In the genomic region with DNA sequence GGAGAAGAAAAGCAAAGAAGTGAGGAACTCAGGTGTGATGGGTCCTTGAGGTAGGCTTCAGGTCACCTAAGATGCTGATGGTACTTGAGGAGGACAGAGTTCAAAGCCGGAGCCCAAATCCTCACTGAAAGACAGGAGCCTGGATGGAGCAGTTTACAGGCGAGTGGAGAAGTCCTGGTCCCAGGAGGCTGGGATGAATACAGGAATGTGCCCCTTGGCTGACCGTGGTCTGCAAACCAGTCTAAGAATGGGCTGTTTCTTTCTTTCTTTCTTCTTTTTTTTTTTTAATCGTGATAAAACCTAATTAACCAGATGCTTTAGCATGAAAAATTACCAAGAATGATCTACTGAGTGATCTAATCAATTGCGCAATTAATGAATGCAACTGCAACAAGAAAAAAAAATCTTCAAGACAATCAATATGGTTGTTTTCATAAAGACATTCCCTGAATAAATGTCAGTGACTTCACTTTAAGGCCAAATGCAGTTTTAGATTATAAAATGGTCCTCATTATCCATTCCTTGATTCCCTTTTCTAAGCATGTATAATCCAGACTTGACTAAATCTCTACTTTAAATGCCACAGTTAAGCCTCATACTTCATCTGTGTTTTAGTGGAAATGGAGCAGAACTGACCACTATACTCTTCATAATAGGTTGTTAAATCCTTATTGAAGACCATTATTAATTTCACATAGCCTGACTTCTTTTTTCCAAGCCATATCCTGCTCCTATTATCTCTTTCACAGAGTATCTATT, we compare ENCODE assay signal across 2 cellular contexts.
TF ChIP-seq lines count a peak whose summit lies in the region.

No MANE protein-coding gene starts in this region.

TF ChIP-seq in Ishikawa, 13 proteins besides CTCF, POLR2A, EP300 and RAD21:
- TF ChIP-seq CEBPB (IDR thresholded peaks at IDR 0.05) (peak; percentile 72), FOXM1 (IDR thresholded peaks at IDR 0.05; ENCODE audit: borderline replicate concordance, low read depth) (no peak), NFIC (IDR thresholded peaks at IDR 0.05) (no peak), TEAD4 (IDR thresholded peaks at IDR 0.05) (no peak), CREB1 (IDR thresholded peaks at IDR 0.05; ENCODE audit: low read depth) (no peak)
- TF ChIP-seq, protein P1, sequence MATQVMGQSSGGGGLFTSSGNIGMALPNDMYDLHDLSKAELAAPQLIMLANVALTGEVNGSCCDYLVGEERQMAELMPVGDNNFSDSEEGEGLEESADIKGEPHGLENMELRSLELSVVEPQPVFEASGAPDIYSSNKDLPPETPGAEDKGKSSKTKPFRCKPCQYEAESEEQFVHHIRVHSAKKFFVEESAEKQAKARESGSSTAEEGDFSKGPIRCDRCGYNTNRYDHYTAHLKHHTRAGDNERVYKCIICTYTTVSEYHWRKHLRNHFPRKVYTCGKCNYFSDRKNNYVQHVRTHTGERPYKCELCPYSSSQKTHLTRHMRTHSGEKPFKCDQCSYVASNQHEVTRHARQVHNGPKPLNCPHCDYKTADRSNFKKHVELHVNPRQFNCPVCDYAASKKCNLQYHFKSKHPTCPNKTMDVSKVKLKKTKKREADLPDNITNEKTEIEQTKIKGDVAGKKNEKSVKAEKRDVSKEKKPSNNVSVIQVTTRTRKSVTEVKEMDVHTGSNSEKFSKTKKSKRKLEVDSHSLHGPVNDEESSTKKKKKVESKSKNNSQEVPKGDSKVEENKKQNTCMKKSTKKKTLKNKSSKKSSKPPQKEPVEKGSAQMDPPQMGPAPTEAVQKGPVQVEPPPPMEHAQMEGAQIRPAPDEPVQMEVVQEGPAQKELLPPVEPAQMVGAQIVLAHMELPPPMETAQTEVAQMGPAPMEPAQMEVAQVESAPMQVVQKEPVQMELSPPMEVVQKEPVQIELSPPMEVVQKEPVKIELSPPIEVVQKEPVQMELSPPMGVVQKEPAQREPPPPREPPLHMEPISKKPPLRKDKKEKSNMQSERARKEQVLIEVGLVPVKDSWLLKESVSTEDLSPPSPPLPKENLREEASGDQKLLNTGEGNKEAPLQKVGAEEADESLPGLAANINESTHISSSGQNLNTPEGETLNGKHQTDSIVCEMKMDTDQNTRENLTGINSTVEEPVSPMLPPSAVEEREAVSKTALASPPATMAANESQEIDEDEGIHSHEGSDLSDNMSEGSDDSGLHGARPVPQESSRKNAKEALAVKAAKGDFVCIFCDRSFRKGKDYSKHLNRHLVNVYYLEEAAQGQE (IDR thresholded peaks at IDR 0.05; ENCODE audit: low read depth), result no peak
- TF ChIP-seq, protein P2, sequence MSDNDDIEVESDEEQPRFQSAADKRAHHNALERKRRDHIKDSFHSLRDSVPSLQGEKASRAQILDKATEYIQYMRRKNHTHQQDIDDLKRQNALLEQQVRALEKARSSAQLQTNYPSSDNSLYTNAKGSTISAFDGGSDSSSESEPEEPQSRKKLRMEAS (IDR thresholded peaks at IDR 0.05), result no peak

TF ChIP-seq in H1, 55 proteins besides CTCF, POLR2A, EP300 and RAD21:
- no peak for TF ChIP-seq KDM4A (IDR thresholded peaks at IDR 0.05; ENCODE audit: low read depth, low read length, severe bottlenecking)
- TF ChIP-seq CEBPB (IDR thresholded peaks at IDR 0.05; ENCODE audit: low read depth, low read length), result peak; percentile 83; the same call in 1 of the 2 replicates
